In the genomic region with DNA sequence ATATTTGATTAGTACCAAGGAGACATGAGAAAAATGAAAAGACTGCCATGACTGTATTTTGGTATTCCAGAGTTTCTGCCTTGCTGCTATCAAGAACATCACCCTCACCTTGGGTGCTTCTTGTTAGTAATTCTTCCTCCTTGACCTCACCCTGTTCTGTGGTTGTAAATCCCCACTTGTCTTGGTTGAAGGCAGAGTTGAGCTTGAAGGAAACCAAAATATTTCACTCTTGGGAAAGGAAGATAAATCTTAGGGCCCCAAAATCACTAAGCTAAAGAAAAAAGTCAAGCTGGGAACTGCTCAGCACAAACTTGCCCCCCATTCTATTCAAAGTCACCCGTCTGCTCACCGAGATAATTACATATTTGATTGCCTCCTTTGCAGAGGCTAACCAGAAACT, we compare ENCODE assay signal across 16 cellular contexts.
"Had no signal": no experiment of that assay in that cellular context is flagged by ENCODE, and none has a peak within 500 bp of the region (broad histone marks: within the 10 kb centered on the region; RNA-seq: fewer than 3 reads in every experiment).

No MANE protein-coding gene starts in this region.

- H3K4me3 ChIP-seq: dorsolateral prefrontal cortex, lower lobe of right lung, sigmoid colon, spleen, suprapubic skin, transverse colon, upper lobe of right lung, vagina had no signal

- H3K36me3 ChIP-seq: lower lobe of right lung, neutrophil, sigmoid colon, spleen, suprapubic skin, transverse colon, upper lobe of right lung, vagina had no signal

- H2AFZ ChIP-seq: parathyroid adenoma had no signal

- ATAC-seq: left ventricle myocardium superior; lower lobe of right lung; natural killer cell; stimulated activated naive B cell treated with anti-CD40 and anti-IgM and Interleukin-4, amounts not matched to agents 10 μg/mL and 1 μg/mL and 100 μg/mL, for 72 hours; upper lobe of right lung had no signal

- H3K79me2 ChIP-seq: parathyroid adenoma had no signal

- H3K4me1 ChIP-seq: spleen had no signal

- H3K27ac ChIP-seq: dorsolateral prefrontal cortex, lower lobe of right lung, neutrophil, parathyroid adenoma, sigmoid colon, spleen, suprapubic skin, upper lobe of right lung, vagina had no signal

- H3K9me3 ChIP-seq: lower lobe of right lung, neutrophil, sigmoid colon, suprapubic skin, transverse colon, upper lobe of right lung, vagina had no signal

- DNase-seq: dorsolateral prefrontal cortex; effector CD4-positive, alpha-beta T cell; left ventricle myocardium superior; lower lobe of right lung; natural killer cell; sigmoid colon; spleen; stimulated activated naive B cell treated with anti-CD40 and anti-IgM and Interleukin-4, amounts not matched to agents 10 μg/mL and 1 μg/mL and 100 μg/mL, for 72 hours; transverse colon; upper lobe of right lung had no signal

- FAIRE-seq: frontal cortex, keratinocyte had no signal

- H3K9ac ChIP-seq: parathyroid adenoma had no signal

- H3K27me3 ChIP-seq: dorsolateral prefrontal cortex, neutrophil, sigmoid colon, spleen, suprapubic skin, transverse colon, upper lobe of right lung, vagina had no signal
